Comparison of ENCODE assay signal across 1 cellular context in genomic region chr3:108221911-108222812, GRCh38.
TF ChIP-seq lines count a peak whose summit lies in the region.

A gene with protein sequence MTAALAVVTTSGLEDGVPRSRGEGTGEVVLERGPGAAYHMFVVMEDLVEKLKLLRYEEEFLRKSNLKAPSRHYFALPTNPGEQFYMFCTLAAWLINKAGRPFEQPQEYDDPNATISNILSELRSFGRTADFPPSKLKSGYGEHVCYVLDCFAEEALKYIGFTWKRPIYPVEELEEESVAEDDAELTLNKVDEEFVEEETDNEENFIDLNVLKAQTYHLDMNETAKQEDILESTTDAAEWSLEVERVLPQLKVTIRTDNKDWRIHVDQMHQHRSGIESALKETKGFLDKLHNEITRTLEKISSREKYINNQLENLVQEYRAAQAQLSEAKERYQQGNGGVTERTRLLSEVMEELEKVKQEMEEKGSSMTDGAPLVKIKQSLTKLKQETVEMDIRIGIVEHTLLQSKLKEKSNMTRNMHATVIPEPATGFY (minus strand): TSS chr3:108222424. CDS start chr3:108222322, 102 bp downstream.

TF ChIP-seq in HepG2, 621 proteins besides CTCF, POLR2A, EP300 and RAD21 (continued from another document and continues in another):
- TF ChIP-seq ZNF142 (CRISPR knock-in tag; IDR thresholded peaks at IDR 0.05), result no peak
- no peak for TF ChIP-seq GABPA (IDR thresholded peaks at IDR 0.05; ENCODE audit: low read depth, low read length)
- TF ChIP-seq GABPA (CRISPR knock-in tag; IDR thresholded peaks at IDR 0.05; ENCODE audit: low read depth), result peak; percentile 38; the same call in 1 of the 2 replicates
- TF ChIP-seq ZUFSP (CRISPR knock-in tag; IDR thresholded peaks at IDR 0.05; ENCODE audit: borderline replicate concordance), result no peak
- no peak for TF ChIP-seq ZNF460 (CRISPR knock-in tag; IDR thresholded peaks at IDR 0.05; ENCODE audit: borderline replicate concordance)
- TF ChIP-seq, protein P1, sequence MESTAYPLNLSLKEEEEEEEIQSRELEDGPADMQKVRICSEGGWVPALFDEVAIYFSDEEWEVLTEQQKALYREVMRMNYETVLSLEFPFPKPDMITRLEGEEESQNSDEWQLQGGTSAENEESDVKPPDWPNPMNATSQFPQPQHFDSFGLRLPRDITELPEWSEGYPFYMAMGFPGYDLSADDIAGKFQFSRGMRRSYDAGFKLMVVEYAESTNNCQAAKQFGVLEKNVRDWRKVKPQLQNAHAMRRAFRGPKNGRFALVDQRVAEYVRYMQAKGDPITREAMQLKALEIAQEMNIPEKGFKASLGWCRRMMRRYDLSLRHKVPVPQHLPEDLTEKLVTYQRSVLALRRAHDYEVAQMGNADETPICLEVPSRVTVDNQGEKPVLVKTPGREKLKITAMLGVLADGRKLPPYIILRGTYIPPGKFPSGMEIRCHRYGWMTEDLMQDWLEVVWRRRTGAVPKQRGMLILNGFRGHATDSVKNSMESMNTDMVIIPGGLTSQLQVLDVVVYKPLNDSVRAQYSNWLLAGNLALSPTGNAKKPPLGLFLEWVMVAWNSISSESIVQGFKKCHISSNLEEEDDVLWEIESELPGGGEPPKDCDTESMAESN (CRISPR knock-in tag; conservative IDR thresholded peaks at IDR 0.05), result peak; percentile 82
- TF ChIP-seq ZSCAN21 (CRISPR knock-in tag; IDR thresholded peaks at IDR 0.05; ENCODE audit: borderline replicate concordance), result peak; percentile 78; the same call in 1 of the 2 replicates
- no peak for TF ChIP-seq ZNF652 (CRISPR knock-in tag; IDR thresholded peaks at IDR 0.05; ENCODE audit: borderline replicate concordance, low read depth)
- TF ChIP-seq MED8 (CRISPR knock-in tag; IDR thresholded peaks at IDR 0.05; ENCODE audit: insufficient replicate concordance), result no peak
- TF ChIP-seq ZNF296 (CRISPR knock-in tag; conservative IDR thresholded peaks at IDR 0.05), result no peak
- TF ChIP-seq SALL1 (CRISPR knock-in tag; IDR thresholded peaks at IDR 0.05), result peak; percentile 56
- 0 out of 2 replicates have a peak, but pooled peaks have one; percentile 12 for TF ChIP-seq ZBTB38 (CRISPR knock-in tag; IDR thresholded peaks at IDR 0.05)
- no peak for TF ChIP-seq ASH2L (IDR thresholded peaks at IDR 0.05; ENCODE audit: insufficient read length, low read depth, low read length)
- TF ChIP-seq, protein P2, sequence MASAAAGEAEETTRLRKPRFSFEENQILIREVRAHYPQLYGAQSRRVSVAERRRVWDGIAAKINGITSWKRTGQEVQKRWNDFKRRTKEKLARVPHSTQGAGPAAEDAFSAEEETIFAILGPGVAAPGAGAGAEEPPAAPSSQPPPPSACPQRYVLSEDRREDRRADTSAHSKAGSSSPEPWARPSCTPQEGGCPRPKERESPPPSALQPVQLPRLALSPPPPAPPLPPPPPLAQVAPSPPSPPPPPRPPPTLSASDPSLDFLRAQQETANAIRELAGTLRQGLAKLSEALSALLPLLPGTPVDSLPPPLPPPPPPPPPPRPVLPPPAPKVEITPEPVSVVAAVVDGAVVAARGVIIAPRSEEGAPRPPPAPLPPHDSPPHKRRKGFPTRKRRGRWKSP (CRISPR knock-in tag; IDR thresholded peaks at IDR 0.05), result no peak
- TF ChIP-seq HIVEP1 (CRISPR knock-in tag; IDR thresholded peaks at IDR 0.05), result peak; percentile 74
- no peak for TF ChIP-seq ZNF556 (CRISPR knock-in tag; IDR thresholded peaks at IDR 0.05; ENCODE audit: borderline replicate concordance)
- peak; percentile 26; the same call in 1 of the 2 replicates for TF ChIP-seq GATAD2A (CRISPR knock-in tag; IDR thresholded peaks at IDR 0.05)
- TF ChIP-seq ZSCAN25 (CRISPR knock-in tag; IDR thresholded peaks at IDR 0.05), result no peak
- TF ChIP-seq, protein P3, sequence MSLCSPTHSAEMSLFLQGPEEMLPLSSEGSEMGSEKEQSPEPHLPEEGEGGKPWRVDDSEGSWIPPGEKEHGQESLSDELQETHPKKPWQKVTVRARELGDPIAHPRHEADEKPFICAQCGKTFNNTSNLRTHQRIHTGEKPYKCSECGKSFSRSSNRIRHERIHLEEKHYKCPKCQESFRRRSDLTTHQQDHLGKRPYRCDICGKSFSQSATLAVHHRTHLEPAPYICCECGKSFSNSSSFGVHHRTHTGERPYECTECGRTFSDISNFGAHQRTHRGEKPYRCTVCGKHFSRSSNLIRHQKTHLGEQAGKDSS (CRISPR knock-in tag; IDR thresholded peaks at IDR 0.05; ENCODE audit: borderline replicate concordance, low read depth), result 0 out of 2 replicates have a peak, but pooled peaks have one; percentile 20
- TF ChIP-seq ZNF24 (IDR thresholded peaks at IDR 0.05), result no peak
- TF ChIP-seq SOX6 (IDR thresholded peaks at IDR 0.05), result no peak
- TF ChIP-seq SOX6 (CRISPR knock-in tag; IDR thresholded peaks at IDR 0.05), result peak; percentile 47
- TF ChIP-seq, protein P4, sequence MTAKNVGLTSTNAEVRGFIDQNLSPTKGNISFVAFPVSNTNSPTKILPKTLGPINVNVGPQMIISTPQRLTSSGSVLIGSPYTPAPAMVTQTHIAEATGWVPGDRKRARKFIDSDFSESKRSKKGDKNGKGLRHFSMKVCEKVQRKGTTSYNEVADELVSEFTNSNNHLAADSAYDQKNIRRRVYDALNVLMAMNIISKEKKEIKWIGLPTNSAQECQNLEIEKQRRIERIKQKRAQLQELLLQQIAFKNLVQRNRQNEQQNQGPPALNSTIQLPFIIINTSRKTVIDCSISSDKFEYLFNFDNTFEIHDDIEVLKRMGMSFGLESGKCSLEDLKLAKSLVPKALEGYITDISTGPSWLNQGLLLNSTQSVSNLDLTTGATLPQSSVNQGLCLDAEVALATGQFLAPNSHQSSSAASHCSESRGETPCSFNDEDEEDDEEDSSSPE (CRISPR knock-in tag; IDR thresholded peaks at IDR 0.05), result no peak
- no peak for TF ChIP-seq ZNF570 (CRISPR knock-in tag; IDR thresholded peaks at IDR 0.05; ENCODE audit: borderline replicate concordance)
- 0 out of 2 replicates have a peak, but pooled peaks have one; percentile 37 for TF ChIP-seq GATAD1 (CRISPR knock-in tag; IDR thresholded peaks at IDR 0.05)
- TF ChIP-seq ELF1 (CRISPR knock-in tag; IDR thresholded peaks at IDR 0.05), result 0 out of 2 replicates have a peak, but pooled peaks have one; percentile 27
- no peak for TF ChIP-seq ZNF569 (CRISPR knock-in tag; IDR thresholded peaks at IDR 0.05; ENCODE audit: borderline replicate concordance)
- TF ChIP-seq SPEN (CRISPR knock-in tag; IDR thresholded peaks at IDR 0.05; ENCODE audit: low read depth), result peak; percentile 76; the same call in 1 of the 2 replicates
- TF ChIP-seq SP4 (CRISPR knock-in tag; IDR thresholded peaks at IDR 0.05), result 0 out of 2 replicates have a peak, but pooled peaks have one; percentile 16
- peak; percentile 98 for TF ChIP-seq ZNF441 (CRISPR knock-in tag; IDR thresholded peaks at IDR 0.05; ENCODE audit: borderline replicate concordance)
- no peak for TF ChIP-seq ZNF354B (CRISPR knock-in tag; IDR thresholded peaks at IDR 0.05)
- TF ChIP-seq, protein P5, sequence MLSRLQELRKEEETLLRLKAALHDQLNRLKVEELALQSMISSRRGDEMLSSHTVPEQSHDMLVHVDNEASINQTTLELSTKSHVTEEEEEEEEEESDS (CRISPR knock-in tag; IDR thresholded peaks at IDR 0.05; ENCODE audit: borderline replicate concordance), result no peak
- TF ChIP-seq EHMT2 (IDR thresholded peaks at IDR 0.05; ENCODE audit: borderline replicate concordance, low read depth, low read length), result no peak
- TF ChIP-seq MXI1 (IDR thresholded peaks at IDR 0.05; ENCODE audit: borderline replicate concordance, low read depth, low read length), result peak; percentile 94; the same call in 2 of the 3 replicates
- TF ChIP-seq, protein P6, sequence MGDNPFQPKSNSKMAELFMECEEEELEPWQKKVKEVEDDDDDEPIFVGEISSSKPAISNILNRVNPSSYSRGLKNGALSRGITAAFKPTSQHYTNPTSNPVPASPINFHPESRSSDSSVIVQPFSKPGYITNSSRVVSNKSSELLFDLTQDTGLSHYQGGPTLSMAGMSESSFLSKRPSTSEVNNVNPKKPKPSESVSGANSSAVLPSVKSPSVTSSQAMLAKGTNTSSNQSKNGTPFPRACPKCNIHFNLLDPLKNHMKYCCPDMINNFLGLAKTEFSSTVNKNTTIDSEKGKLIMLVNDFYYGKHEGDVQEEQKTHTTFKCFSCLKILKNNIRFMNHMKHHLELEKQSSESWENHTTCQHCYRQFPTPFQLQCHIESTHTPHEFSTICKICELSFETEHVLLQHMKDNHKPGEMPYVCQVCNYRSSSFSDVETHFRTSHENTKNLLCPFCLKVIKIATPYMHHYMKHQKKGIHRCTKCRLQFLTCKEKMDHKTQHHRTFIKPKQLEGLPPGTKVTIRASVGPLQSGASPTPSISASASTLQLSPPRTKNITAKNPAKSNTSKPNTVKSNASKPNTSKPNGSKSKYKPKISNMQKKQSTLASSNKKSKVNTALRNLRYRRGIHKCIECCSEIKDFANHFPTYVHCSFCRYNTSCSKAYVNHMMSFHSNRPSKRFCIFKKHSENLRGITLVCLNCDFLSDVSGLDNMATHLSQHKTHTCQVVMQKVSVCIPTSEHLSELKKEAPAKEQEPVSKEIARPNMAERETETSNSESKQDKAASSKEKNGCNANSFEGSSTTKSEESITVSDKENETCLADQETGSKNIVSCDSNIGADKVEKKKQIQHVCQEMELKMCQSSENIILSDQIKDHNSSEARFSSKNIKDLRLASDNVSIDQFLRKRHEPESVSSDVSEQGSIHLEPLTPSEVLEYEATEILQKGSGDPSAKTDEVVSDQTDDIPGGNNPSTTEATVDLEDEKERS (CRISPR knock-in tag; IDR thresholded peaks at IDR 0.05), result 0 out of 2 replicates have a peak, but pooled peaks have one; percentile 59
- peak; percentile 72; the same call in 1 of the 2 replicates for TF ChIP-seq FOXC1 (CRISPR knock-in tag; IDR thresholded peaks at IDR 0.05; ENCODE audit: borderline replicate concordance)
- peak; percentile 93 for TF ChIP-seq RFX1 (IDR thresholded peaks at IDR 0.05)
- TF ChIP-seq NR3C1 (CRISPR knock-in tag; IDR thresholded peaks at IDR 0.05), result no peak
- no peak for TF ChIP-seq BCL6 (CRISPR knock-in tag; IDR thresholded peaks at IDR 0.05)
- no peak for TF ChIP-seq ZNF33A (CRISPR knock-in tag; IDR thresholded peaks at IDR 0.05; ENCODE audit: borderline replicate concordance)
- peak; percentile 56 for TF ChIP-seq JARID2 (CRISPR knock-in tag; IDR thresholded peaks at IDR 0.05; ENCODE audit: insufficient replicate concordance)
- TF ChIP-seq BRD4 (CRISPR knock-in tag; IDR thresholded peaks at IDR 0.05), result 0 out of 2 replicates have a peak, but pooled peaks have one; percentile 29
- 0 out of 2 replicates have a peak, but pooled peaks have one; percentile 13 for TF ChIP-seq NFKBIZ (CRISPR knock-in tag; IDR thresholded peaks at IDR 0.05)
